1 cellular context compared by ENCODE assay signal in the genomic region with DNA sequence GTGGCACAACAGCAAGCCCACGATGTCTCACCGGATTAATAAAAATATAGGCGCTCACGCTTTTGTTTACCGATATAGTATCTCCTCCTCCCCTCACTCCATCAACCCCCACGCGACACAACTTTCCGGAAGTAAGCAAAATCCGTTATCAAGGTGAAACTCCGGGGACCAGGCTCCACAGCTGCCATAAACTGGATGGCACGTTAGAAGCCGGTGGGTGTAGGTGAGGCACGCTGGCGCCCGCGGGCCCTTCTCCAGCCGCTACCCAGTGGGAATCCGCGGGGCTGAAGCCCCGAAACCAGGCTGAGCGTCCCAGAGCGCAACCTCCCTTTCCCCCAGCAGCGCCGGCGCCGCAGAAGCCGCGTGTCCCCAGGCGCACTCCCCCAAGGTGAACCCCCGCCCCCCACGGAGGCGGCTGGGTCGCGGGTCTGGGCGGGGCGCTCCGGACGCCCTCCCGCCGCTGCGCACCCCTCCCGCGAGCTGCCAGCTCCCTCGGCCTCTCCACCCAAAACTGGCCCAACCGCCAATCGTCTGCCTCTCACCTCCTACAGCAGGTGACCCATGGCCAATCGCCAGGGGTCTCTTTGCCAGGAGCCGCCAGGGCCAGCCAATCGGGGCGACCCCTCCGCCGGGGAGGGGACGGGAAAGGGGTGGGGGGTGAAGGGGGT.
TF ChIP-seq lines count a peak whose summit lies in the region.

No MANE protein-coding gene starts in this region.

TF ChIP-seq in SK-N-SH, 30 proteins besides CTCF, POLR2A, EP300 and RAD21 (continued from another document):
- TF ChIP-seq REST (IDR thresholded peaks at IDR 0.05; ENCODE audit: low read depth, low read length) (no peak), RCOR1 (IDR thresholded peaks at IDR 0.05; ENCODE audit: low read length) (no peak), IRF3 (IDR thresholded peaks at IDR 0.05; ENCODE audit: low read depth, low read length) (peak; percentile 63; the same call in 1 of the 2 replicates), CHD2 (IDR thresholded peaks at IDR 0.05; ENCODE audit: low read length, partially characterized antibody) (peak; percentile 43), ELF1 (IDR thresholded peaks at IDR 0.05) (no peak; the same call in 1 of the 2 replicates), RFX5 (IDR thresholded peaks at IDR 0.05; ENCODE audit: low read length) (peak; percentile 79), USF2 (IDR thresholded peaks at IDR 0.05; ENCODE audit: borderline replicate concordance, low read depth, low read length) (peak; percentile 35; the same call in 1 of the 2 replicates), TCF12 (IDR thresholded peaks at IDR 0.05) (0 out of 2 replicates have a peak, but pooled peaks have one; percentile 6), FOXM1 (IDR thresholded peaks at IDR 0.05; ENCODE audit: low read depth) (no peak), FOSL2 (IDR thresholded peaks at IDR 0.05; ENCODE audit: borderline replicate concordance, low read depth) (no peak), SMC3 (IDR thresholded peaks at IDR 0.05; ENCODE audit: low read depth, low read length) (no peak), JUND (IDR thresholded peaks at IDR 0.05) (no peak), FOXJ3 (CRISPR knock-in tag; IDR thresholded peaks at IDR 0.05) (no peak), NFIC (IDR thresholded peaks at IDR 0.05; ENCODE audit: borderline replicate concordance) (no peak), SIN3A (IDR thresholded peaks at IDR 0.05; ENCODE audit: borderline replicate concordance, low read depth, low read length) (no peak), GABPA (IDR thresholded peaks at IDR 0.05; ENCODE audit: low read depth) (no peak), TAF1 (IDR thresholded peaks at IDR 0.05; ENCODE audit: borderline replicate concordance, low read depth, low read length) (peak; percentile 42; the same call in 1 of the 2 replicates)
- TF ChIP-seq, protein P1, sequence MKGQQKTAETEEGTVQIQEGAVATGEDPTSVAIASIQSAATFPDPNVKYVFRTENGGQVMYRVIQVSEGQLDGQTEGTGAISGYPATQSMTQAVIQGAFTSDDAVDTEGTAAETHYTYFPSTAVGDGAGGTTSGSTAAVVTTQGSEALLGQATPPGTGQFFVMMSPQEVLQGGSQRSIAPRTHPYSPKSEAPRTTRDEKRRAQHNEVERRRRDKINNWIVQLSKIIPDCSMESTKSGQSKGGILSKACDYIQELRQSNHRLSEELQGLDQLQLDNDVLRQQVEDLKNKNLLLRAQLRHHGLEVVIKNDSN (IDR thresholded peaks at IDR 0.05; ENCODE audit: borderline replicate concordance, low read depth) = peak; percentile 86
TF ChIP-seq in SK-N-SH: peak in this region for 11.
